In the genomic region with DNA sequence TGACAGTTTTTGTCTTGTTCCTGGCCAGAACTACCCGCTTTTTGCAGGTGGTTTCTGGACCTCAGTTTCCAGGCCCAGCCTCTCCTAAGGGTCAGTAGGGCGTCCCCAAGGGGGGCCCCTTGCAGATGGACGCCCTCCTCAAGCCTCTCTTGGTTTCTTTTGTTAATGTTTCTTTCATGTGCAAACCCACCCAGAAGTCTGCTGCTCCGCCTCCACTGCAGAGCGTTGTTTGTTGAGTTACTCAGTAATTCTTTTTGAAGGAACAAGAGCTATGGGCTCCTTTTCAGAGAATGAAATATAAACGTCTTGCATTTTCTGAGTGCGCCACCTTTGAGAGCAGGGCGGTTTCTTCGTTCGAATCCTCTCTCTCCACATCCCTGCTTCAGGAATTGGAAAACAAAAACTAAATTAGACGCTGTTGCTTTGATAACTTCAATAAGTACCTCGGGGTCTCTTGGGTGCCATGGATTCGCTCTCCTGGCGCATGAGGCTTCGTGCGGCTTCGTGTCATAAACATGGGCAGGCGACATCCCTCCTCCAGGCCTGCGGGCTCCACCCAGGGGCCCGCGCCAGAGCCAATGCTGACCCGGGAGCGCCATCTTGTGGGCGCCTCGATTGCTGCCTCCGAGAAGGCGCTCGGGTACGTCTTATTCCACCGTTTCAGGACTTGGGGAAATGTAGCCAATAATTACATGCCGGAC, we compare ENCODE assay signal across 1 cellular context.
TF ChIP-seq lines count a peak whose summit lies in the region.

No MANE protein-coding gene starts in this region.

TF ChIP-seq in HepG2, 621 proteins besides CTCF, POLR2A, EP300 and RAD21 (continued from another document):
- TF ChIP-seq, protein P1, sequence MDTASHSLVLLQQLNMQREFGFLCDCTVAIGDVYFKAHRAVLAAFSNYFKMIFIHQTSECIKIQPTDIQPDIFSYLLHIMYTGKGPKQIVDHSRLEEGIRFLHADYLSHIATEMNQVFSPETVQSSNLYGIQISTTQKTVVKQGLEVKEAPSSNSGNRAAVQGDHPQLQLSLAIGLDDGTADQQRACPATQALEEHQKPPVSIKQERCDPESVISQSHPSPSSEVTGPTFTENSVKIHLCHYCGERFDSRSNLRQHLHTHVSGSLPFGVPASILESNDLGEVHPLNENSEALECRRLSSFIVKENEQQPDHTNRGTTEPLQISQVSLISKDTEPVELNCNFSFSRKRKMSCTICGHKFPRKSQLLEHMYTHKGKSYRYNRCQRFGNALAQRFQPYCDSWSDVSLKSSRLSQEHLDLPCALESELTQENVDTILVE (CRISPR knock-in tag; IDR thresholded peaks at IDR 0.05) = no peak
- no peak for TF ChIP-seq MXD4 (CRISPR knock-in tag; IDR thresholded peaks at IDR 0.05)
- TF ChIP-seq SALL1 (CRISPR knock-in tag; IDR thresholded peaks at IDR 0.05) = 0 out of 2 replicates have a peak, but pooled peaks have one; percentile 17
- TF ChIP-seq NRL (CRISPR knock-in tag; IDR thresholded peaks at IDR 0.05; ENCODE audit: borderline replicate concordance) = no peak
- TF ChIP-seq, protein P2, sequence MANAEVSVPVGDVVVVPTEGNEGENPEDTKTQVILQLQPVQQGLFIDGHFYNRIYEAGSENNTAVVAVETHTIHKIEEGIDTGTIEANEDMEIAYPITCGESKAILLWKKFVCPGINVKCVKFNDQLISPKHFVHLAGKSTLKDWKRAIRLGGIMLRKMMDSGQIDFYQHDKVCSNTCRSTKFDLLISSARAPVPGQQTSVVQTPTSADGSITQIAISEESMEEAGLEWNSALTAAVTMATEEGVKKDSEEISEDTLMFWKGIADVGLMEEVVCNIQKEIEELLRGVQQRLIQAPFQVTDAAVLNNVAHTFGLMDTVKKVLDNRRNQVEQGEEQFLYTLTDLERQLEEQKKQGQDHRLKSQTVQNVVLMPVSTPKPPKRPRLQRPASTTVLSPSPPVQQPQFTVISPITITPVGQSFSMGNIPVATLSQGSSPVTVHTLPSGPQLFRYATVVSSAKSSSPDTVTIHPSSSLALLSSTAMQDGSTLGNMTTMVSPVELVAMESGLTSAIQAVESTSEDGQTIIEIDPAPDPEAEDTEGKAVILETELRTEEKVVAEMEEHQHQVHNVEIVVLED (CRISPR knock-in tag; IDR thresholded peaks at IDR 0.05; ENCODE audit: borderline replicate concordance) = no peak
- no peak for TF ChIP-seq NFYB (CRISPR knock-in tag; IDR thresholded peaks at IDR 0.05)
- TF ChIP-seq SMAD3 (CRISPR knock-in tag; IDR thresholded peaks at IDR 0.05) = no peak
- no peak for TF ChIP-seq ZFP41 (CRISPR knock-in tag; IDR thresholded peaks at IDR 0.05; ENCODE audit: borderline replicate concordance)
- TF ChIP-seq, protein P3, sequence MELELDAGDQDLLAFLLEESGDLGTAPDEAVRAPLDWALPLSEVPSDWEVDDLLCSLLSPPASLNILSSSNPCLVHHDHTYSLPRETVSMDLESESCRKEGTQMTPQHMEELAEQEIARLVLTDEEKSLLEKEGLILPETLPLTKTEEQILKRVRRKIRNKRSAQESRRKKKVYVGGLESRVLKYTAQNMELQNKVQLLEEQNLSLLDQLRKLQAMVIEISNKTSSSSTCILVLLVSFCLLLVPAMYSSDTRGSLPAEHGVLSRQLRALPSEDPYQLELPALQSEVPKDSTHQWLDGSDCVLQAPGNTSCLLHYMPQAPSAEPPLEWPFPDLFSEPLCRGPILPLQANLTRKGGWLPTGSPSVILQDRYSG (CRISPR knock-in tag; IDR thresholded peaks at IDR 0.05) = no peak
- TF ChIP-seq, protein P4, sequence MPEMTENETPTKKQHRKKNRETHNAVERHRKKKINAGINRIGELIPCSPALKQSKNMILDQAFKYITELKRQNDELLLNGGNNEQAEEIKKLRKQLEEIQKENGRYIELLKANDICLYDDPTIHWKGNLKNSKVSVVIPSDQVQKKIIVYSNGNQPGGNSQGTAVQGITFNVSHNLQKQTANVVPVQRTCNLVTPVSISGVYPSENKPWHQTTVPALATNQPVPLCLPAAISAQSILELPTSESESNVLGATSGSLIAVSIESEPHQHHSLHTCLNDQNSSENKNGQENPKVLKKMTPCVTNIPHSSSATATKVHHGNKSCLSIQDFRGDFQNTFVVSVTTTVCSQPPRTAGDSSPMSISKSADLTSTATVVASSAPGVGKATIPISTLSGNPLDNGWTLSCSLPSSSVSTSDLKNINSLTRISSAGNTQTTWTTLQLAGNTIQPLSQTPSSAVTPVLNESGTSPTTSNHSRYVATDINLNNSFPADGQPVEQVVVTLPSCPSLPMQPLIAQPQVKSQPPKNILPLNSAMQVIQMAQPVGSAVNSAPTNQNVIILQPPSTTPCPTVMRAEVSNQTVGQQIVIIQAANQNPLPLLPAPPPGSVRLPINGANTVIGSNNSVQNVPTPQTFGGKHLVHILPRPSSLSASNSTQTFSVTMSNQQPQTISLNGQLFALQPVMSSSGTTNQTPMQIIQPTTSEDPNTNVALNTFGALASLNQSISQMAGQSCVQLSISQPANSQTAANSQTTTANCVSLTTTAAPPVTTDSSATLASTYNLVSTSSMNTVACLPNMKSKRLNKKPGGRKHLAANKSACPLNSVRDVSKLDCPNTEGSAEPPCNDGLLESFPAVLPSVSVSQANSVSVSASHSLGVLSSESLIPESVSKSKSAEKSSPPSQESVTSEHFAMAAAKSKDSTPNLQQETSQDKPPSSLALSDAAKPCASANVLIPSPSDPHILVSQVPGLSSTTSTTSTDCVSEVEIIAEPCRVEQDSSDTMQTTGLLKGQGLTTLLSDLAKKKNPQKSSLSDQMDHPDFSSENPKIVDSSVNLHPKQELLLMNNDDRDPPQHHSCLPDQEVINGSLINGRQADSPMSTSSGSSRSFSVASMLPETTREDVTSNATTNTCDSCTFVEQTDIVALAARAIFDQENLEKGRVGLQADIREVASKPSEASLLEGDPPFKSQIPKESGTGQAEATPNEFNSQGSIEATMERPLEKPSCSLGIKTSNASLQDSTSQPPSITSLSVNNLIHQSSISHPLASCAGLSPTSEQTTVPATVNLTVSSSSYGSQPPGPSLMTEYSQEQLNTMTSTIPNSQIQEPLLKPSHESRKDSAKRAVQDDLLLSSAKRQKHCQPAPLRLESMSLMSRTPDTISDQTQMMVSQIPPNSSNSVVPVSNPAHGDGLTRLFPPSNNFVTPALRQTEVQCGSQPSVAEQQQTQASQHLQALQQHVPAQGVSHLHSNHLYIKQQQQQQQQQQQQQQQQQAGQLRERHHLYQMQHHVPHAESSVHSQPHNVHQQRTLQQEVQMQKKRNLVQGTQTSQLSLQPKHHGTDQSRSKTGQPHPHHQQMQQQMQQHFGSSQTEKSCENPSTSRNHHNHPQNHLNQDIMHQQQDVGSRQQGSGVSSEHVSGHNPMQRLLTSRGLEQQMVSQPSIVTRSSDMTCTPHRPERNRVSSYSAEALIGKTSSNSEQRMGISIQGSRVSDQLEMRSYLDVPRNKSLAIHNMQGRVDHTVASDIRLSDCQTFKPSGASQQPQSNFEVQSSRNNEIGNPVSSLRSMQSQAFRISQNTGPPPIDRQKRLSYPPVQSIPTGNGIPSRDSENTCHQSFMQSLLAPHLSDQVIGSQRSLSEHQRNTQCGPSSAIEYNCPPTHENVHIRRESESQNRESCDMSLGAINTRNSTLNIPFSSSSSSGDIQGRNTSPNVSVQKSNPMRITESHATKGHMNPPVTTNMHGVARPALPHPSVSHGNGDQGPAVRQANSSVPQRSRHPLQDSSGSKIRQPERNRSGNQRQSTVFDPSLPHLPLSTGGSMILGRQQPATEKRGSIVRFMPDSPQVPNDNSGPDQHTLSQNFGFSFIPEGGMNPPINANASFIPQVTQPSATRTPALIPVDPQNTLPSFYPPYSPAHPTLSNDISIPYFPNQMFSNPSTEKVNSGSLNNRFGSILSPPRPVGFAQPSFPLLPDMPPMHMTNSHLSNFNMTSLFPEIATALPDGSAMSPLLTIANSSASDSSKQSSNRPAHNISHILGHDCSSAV (CRISPR knock-in tag; IDR thresholded peaks at IDR 0.05; ENCODE audit: borderline replicate concordance) = no peak
- no peak for TF ChIP-seq ASH2L (IDR thresholded peaks at IDR 0.05; ENCODE audit: insufficient read length, low read depth, low read length)
- no peak for TF ChIP-seq ZBTB37 (CRISPR knock-in tag; IDR thresholded peaks at IDR 0.05)
- TF ChIP-seq TBP (CRISPR knock-in tag; IDR thresholded peaks at IDR 0.05) = no peak
- TF ChIP-seq ZNF274 (CRISPR knock-in tag; IDR thresholded peaks at IDR 0.05) = no peak
- TF ChIP-seq PBX2 (CRISPR knock-in tag; IDR thresholded peaks at IDR 0.05) = no peak
- TF ChIP-seq STAG1 (CRISPR knock-in tag; IDR thresholded peaks at IDR 0.05) = peak; percentile 82
- TF ChIP-seq ZBTB38 (CRISPR knock-in tag; IDR thresholded peaks at IDR 0.05) = peak; percentile 68; the same call in 1 of the 2 replicates
- no peak for TF ChIP-seq MAZ (IDR thresholded peaks at IDR 0.05; ENCODE audit: borderline replicate concordance, low read depth, low read length)
- no peak for TF ChIP-seq MAZ (CRISPR knock-in tag; IDR thresholded peaks at IDR 0.05; ENCODE audit: low read depth)
- no peak for TF ChIP-seq FOXO1 (CRISPR knock-in tag; IDR thresholded peaks at IDR 0.05)
- TF ChIP-seq PHF21A (CRISPR knock-in tag; IDR thresholded peaks at IDR 0.05) = no peak
- TF ChIP-seq ZNF10 (CRISPR knock-in tag; IDR thresholded peaks at IDR 0.05; ENCODE audit: borderline replicate concordance, low read depth) = no peak
- TF ChIP-seq TCF12 (IDR thresholded peaks at IDR 0.05) = no peak
- TF ChIP-seq TCF12 (CRISPR knock-in tag; IDR thresholded peaks at IDR 0.05) = no peak
- TF ChIP-seq ZNF3 (CRISPR knock-in tag; IDR thresholded peaks at IDR 0.05) = no peak
- no peak for TF ChIP-seq PITX1 (CRISPR knock-in tag; IDR thresholded peaks at IDR 0.05)
- TF ChIP-seq ZNF672 (CRISPR knock-in tag; IDR thresholded peaks at IDR 0.05) = no peak
- TF ChIP-seq TOE1 (CRISPR knock-in tag; IDR thresholded peaks at IDR 0.05) = no peak
- TF ChIP-seq, protein P5, sequence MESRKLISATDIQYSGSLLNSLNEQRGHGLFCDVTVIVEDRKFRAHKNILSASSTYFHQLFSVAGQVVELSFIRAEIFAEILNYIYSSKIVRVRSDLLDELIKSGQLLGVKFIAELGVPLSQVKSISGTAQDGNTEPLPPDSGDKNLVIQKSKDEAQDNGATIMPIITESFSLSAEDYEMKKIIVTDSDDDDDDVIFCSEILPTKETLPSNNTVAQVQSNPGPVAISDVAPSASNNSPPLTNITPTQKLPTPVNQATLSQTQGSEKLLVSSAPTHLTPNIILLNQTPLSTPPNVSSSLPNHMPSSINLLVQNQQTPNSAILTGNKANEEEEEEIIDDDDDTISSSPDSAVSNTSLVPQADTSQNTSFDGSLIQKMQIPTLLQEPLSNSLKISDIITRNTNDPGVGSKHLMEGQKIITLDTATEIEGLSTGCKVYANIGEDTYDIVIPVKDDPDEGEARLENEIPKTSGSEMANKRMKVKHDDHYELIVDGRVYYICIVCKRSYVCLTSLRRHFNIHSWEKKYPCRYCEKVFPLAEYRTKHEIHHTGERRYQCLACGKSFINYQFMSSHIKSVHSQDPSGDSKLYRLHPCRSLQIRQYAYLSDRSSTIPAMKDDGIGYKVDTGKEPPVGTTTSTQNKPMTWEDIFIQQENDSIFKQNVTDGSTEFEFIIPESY (CRISPR knock-in tag; IDR thresholded peaks at IDR 0.05) = peak; percentile 88; the same call in 1 of the 2 replicates
- TF ChIP-seq ZNF256 (CRISPR knock-in tag; conservative IDR thresholded peaks at IDR 0.05) = no peak
- no peak for TF ChIP-seq ZNF136 (CRISPR knock-in tag; IDR thresholded peaks at IDR 0.05; ENCODE audit: low read depth)
- TF ChIP-seq, protein P6, sequence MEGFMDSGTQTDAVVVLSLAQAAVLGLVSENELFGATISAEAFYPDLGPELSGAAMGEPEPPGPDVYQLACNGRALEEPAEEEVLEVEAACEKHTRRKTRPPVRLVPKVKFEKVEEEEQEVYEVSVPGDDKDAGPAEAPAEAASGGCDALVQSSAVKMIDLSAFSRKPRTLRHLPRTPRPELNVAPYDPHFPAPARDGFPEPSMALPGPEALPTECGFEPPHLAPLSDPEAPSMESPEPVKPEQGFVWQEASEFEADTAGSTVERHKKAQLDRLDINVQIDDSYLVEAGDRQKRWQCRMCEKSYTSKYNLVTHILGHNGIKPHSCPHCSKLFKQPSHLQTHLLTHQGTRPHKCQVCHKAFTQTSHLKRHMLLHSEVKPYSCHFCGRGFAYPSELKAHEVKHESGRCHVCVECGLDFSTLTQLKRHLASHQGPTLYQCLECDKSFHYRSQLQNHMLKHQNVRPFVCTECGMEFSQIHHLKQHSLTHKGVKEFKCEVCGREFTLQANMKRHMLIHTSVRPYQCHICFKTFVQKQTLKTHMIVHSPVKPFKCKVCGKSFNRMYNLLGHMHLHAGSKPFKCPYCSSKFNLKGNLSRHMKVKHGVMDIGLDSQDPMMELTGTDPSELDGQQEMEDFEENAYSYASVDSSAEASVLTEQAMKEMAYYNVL (CRISPR knock-in tag; IDR thresholded peaks at IDR 0.05; ENCODE audit: borderline replicate concordance) = no peak
